ENCODE assay signal across 39 cellular contexts in genomic region chr5:148785223-148785622, GRCh38.
"Had no signal": no experiment of that assay in that cellular context is flagged by ENCODE, and none has a peak within 500 bp of the region (broad histone marks: within the 10 kb centered on the region; RNA-seq: fewer than 3 reads in every experiment).

No MANE protein-coding gene starts in this region.

- FAIRE-seq: astrocyte, bronchial epithelial cell had no signal

- H3K9me3 Mint-ChIP-seq: activated naive CD4-positive, alpha-beta T cell treated with anti-CD3 and anti-CD28 coated beads for 36 hours; activated naive CD4-positive, alpha-beta T cell treated with anti-CD3 and anti-CD28 coated beads, Interleukin-2, amount 10 ng/mL, durations not matched to agents 7 days and 5 days; activated naive CD4-positive, alpha-beta T cell treated with anti-CD3 and anti-CD28 coated beads, Interleukin-2, amount 50 U/mL, for 24 hours; activated naive CD4-positive, alpha-beta T cell treated with anti-CD3 and anti-CD28 coated beads, Interleukin-2, amount 50 U/mL, for 72 hours; activated naive CD8-positive, alpha-beta T cell treated with anti-CD3 and anti-CD28 coated beads for 36 hours; activated naive CD8-positive, alpha-beta T cell treated with anti-CD3 and anti-CD28 coated beads, Interleukin-2, amount 10 ng/mL, durations not matched to agents 7 days and 5 days; activated naive CD8-positive, alpha-beta T cell treated with anti-CD3 and anti-CD28 coated beads, Interleukin-2, amount 50 U/mL, for 24 hours; activated T-cell treated with anti-CD3 and anti-CD28 coated beads, Interleukin-2, amount 50 U/mL, for 24 hours; activated T-cell treated with anti-CD3 and anti-CD28 coated beads, Interleukin-2, amount 50 U/mL, for 4 hours; activated T-cell treated with anti-CD3 and anti-CD28 coated beads, Interleukin-2, amount 50 U/mL, for 72 hours; activated T-helper 1 cell treated with anti-CD3 and anti-CD28 coated beads, Interleukin-12 subunit alpha, Interleukin-12 subunit beta, Interleukin-2, Interleukin-4 antibody, amounts not matched to agents 30 ng/mL and 10 ng/mL and 1 ng/mL, durations not matched to agents 14 hours and 24 hours and 36 hours; activated T-helper 17 cell treated with anti-CD3 and anti-CD28 coated beads, Interleukin-2, amount 50 U/mL, for 72 hours; activated T-helper 2 cell treated with anti-CD3 and anti-CD28 coated beads, Interferon-gamma antibody, Interleukin-2, Interleukin-4, amounts not matched to agents 10 μg/mL and 5 μg/mL and 100 μg/mL, durations not matched to agents 14 hours and 24 hours and 36 hours; brain; central memory CD8-positive, alpha-beta T cell had no signal

- H3K27ac Mint-ChIP-seq: activated naive CD4-positive, alpha-beta T cell treated with anti-CD3 and anti-CD28 coated beads for 36 hours; activated naive CD4-positive, alpha-beta T cell treated with anti-CD3 and anti-CD28 coated beads, Interleukin-2, amount 10 ng/mL, durations not matched to agents 7 days and 5 days; activated naive CD4-positive, alpha-beta T cell treated with anti-CD3 and anti-CD28 coated beads, Interleukin-2, amount 50 U/mL, for 24 hours; activated naive CD4-positive, alpha-beta T cell treated with anti-CD3 and anti-CD28 coated beads, Interleukin-2, amount 50 U/mL, for 72 hours; activated naive CD8-positive, alpha-beta T cell; activated naive CD8-positive, alpha-beta T cell treated with anti-CD3 and anti-CD28 coated beads for 36 hours; activated naive CD8-positive, alpha-beta T cell treated with anti-CD3 and anti-CD28 coated beads, Interleukin-2, amount 10 ng/mL, durations not matched to agents 7 days and 5 days; activated naive CD8-positive, alpha-beta T cell treated with anti-CD3 and anti-CD28 coated beads, Interleukin-2, amount 50 U/mL, for 24 hours; activated T-cell treated with anti-CD3 and anti-CD28 coated beads, Interleukin-2, amount 50 U/mL, for 24 hours; activated T-cell treated with anti-CD3 and anti-CD28 coated beads, Interleukin-2, amount 50 U/mL, for 72 hours; activated T-helper 1 cell treated with anti-CD3 and anti-CD28 coated beads, Interleukin-12 subunit alpha, Interleukin-12 subunit beta, Interleukin-2, Interleukin-4 antibody, amounts not matched to agents 30 ng/mL and 10 ng/mL and 1 ng/mL, durations not matched to agents 14 hours and 24 hours and 36 hours; activated T-helper 17 cell treated with anti-CD3 and anti-CD28 coated beads, Interleukin-2, amount 50 U/mL, for 72 hours; activated T-helper 2 cell treated with anti-CD3 and anti-CD28 coated beads, Interferon-gamma antibody, Interleukin-2, Interleukin-4, amounts not matched to agents 10 μg/mL and 5 μg/mL and 100 μg/mL, durations not matched to agents 14 hours and 24 hours and 36 hours; brain had no signal

- ATAC-seq: activated naive CD4-positive, alpha-beta T cell treated with anti-CD3 and anti-CD28 coated beads, Interleukin-2, amount 50 U/mL, for 72 hours; activated naive CD8-positive, alpha-beta T cell treated with anti-CD3 and anti-CD28 coated beads, Interleukin-2, amount 50 U/mL, for 24 hours; activated T-cell treated with anti-CD3 and anti-CD28 coated beads, Interleukin-2, amount 50 U/mL, for 4 hours; activated T-cell treated with anti-CD3 and anti-CD28 coated beads, Interleukin-2, amount 50 U/mL, for 72 hours; activated T-helper 17 cell treated with anti-CD3 and anti-CD28 coated beads, Interleukin-2, amount 50 U/mL, for 72 hours; body of pancreas had no signal

- H3K36me3 ChIP-seq: adrenal gland, ascending aorta, brain microvascular endothelial cell, cardiac muscle cell had no signal

- H3K36me3 Mint-ChIP-seq: activated naive CD4-positive, alpha-beta T cell treated with anti-CD3 and anti-CD28 coated beads, Interleukin-2, amount 10 ng/mL, durations not matched to agents 7 days and 5 days; activated naive CD4-positive, alpha-beta T cell treated with anti-CD3 and anti-CD28 coated beads, Interleukin-2, amount 50 U/mL, for 24 hours; activated naive CD4-positive, alpha-beta T cell treated with anti-CD3 and anti-CD28 coated beads, Interleukin-2, amount 50 U/mL, for 72 hours; activated naive CD8-positive, alpha-beta T cell; activated naive CD8-positive, alpha-beta T cell treated with anti-CD3 and anti-CD28 coated beads for 36 hours; activated naive CD8-positive, alpha-beta T cell treated with anti-CD3 and anti-CD28 coated beads, Interleukin-2, amount 10 ng/mL, durations not matched to agents 7 days and 5 days; brain had no signal

- H3K27me3 Mint-ChIP-seq: brain; central memory CD8-positive, alpha-beta T cell had no signal

- H3K9me3 ChIP-seq: adrenal gland, ascending aorta, body of pancreas had no signal

- H3K4me3 Mint-ChIP-seq: activated naive CD4-positive, alpha-beta T cell treated with anti-CD3 and anti-CD28 coated beads for 36 hours; activated naive CD4-positive, alpha-beta T cell treated with anti-CD3 and anti-CD28 coated beads, Interleukin-2, amount 10 ng/mL, durations not matched to agents 7 days and 5 days; activated naive CD4-positive, alpha-beta T cell treated with anti-CD3 and anti-CD28 coated beads, Interleukin-2, amount 50 U/mL, for 24 hours; activated naive CD8-positive, alpha-beta T cell; activated naive CD8-positive, alpha-beta T cell treated with anti-CD3 and anti-CD28 coated beads for 36 hours; activated naive CD8-positive, alpha-beta T cell treated with anti-CD3 and anti-CD28 coated beads, Interleukin-2, amount 10 ng/mL, durations not matched to agents 7 days and 5 days; activated naive CD8-positive, alpha-beta T cell treated with anti-CD3 and anti-CD28 coated beads, Interleukin-2, amount 50 U/mL, for 24 hours; activated T-cell treated with anti-CD3 and anti-CD28 coated beads, Interleukin-2, amount 50 U/mL, for 24 hours; activated T-cell treated with anti-CD3 and anti-CD28 coated beads, Interleukin-2, amount 50 U/mL, for 4 hours; activated T-cell treated with anti-CD3 and anti-CD28 coated beads, Interleukin-2, amount 50 U/mL, for 72 hours; activated T-helper 1 cell treated with anti-CD3 and anti-CD28 coated beads, Interleukin-12 subunit alpha, Interleukin-12 subunit beta, Interleukin-2, Interleukin-4 antibody, amounts not matched to agents 30 ng/mL and 10 ng/mL and 1 ng/mL, durations not matched to agents 14 hours and 24 hours and 36 hours; activated T-helper 17 cell treated with anti-CD3 and anti-CD28 coated beads, Interleukin-2, amount 50 U/mL, for 72 hours; brain; central memory CD8-positive, alpha-beta T cell had no signal

- H3K4me1 ChIP-seq: adrenal gland, ascending aorta, body of pancreas had no signal

- H3K4me1 Mint-ChIP-seq: activated naive CD4-positive, alpha-beta T cell treated with anti-CD3 and anti-CD28 coated beads, Interleukin-2, amount 10 ng/mL, durations not matched to agents 7 days and 5 days; activated naive CD4-positive, alpha-beta T cell treated with anti-CD3 and anti-CD28 coated beads, Interleukin-2, amount 50 U/mL, for 24 hours; activated naive CD8-positive, alpha-beta T cell treated with anti-CD3 and anti-CD28 coated beads for 36 hours; activated naive CD8-positive, alpha-beta T cell treated with anti-CD3 and anti-CD28 coated beads, Interleukin-2, amount 10 ng/mL, durations not matched to agents 7 days and 5 days; brain; central memory CD8-positive, alpha-beta T cell had no signal

- DNase-seq: activated effector memory CD4-positive, alpha-beta T cell treated with anti-CD3 and anti-CD28 coated beads, Interleukin-2, amount 50 U/mL, for 16 hours; activated effector memory CD4-positive, alpha-beta T cell treated with Interleukin-2 at 50 U/mL for 16 hours; activated gamma-delta T cell; activated gamma-delta T cell treated with Interleukin-2 at 50 U/mL for 16 hours; activated naive CD4-positive, alpha-beta T cell; activated naive CD4-positive, alpha-beta T cell treated with anti-CD3 and anti-CD28 coated beads for 36 hours; activated naive CD4-positive, alpha-beta T cell treated with anti-CD3 and anti-CD28 coated beads, Interleukin-2, amount 10 ng/mL, durations not matched to agents 7 days and 5 days; activated naive CD4-positive, alpha-beta T cell treated with anti-CD3 and anti-CD28 coated beads, Interleukin-2, amount 50 U/mL, for 16 hours; activated naive CD4-positive, alpha-beta T cell treated with Interleukin-2 at 50 U/mL for 16 hours; activated naive CD8-positive, alpha-beta T cell treated with anti-CD3 and anti-CD28 coated beads for 36 hours; activated naive CD8-positive, alpha-beta T cell treated with anti-CD3 and anti-CD28 coated beads, Interleukin-2, amount 10 ng/mL, durations not matched to agents 7 days and 5 days; activated naive CD8-positive, alpha-beta T cell treated with anti-CD3 and anti-CD28 coated beads, Interleukin-2, amount 50 U/mL, for 24 hours; activated T-cell treated with anti-CD3 and anti-CD28 coated beads, Interleukin-2, amount 50 U/mL, for 1 hour; activated T-cell treated with anti-CD3 and anti-CD28 coated beads, Interleukin-2, amount 50 U/mL, for 24 hours; activated T-cell treated with anti-CD3 and anti-CD28 coated beads, Interleukin-2, amount 50 U/mL, for 4 hours; activated T-cell treated with anti-CD3 and anti-CD28 coated beads, Interleukin-2, amount 50 U/mL, for 48 hours; activated T-cell treated with anti-CD3 and anti-CD28 coated beads, Interleukin-2, amount 50 U/mL, for 72 hours; adrenal gland; amniotic stem cell; amygdala; anterior cingulate cortex; aorta; body of pancreas; brain microvascular endothelial cell; caudate nucleus; central memory CD4-positive, alpha-beta T cell; cerebellar nuclear complex had no signal

- H3K27me3 ChIP-seq: adrenal gland, ascending aorta, body of pancreas, brain microvascular endothelial cell, cardiac muscle cell had no signal

- H3K27ac ChIP-seq: adrenal gland, ascending aorta, body of pancreas, brain microvascular endothelial cell, cardiac muscle cell had no signal

- H3K4me3 ChIP-seq: adrenal gland, ascending aorta, body of pancreas, cardiac muscle cell had no signal
